8 cellular contexts compared by ENCODE assay signal in genomic region chr16:30985401-30986128, GRCh38. TPM values are rescaled to one million over a fixed set of nuclear protein-coding genes. Genes with fewer than 3 reads are reported as not detected.
DNase-seq lines count a peak whose midpoint lies in the region; ATAC-seq and TF ChIP-seq lines count a peak whose summit lies in the region.

No MANE protein-coding gene starts in this region.

- no peak for TF ChIP-seq CTCF in type B pancreatic cell (conservative IDR thresholded peaks at IDR 0.05)

- peak overlapping the region; percentile 75 for H3K4me3 Mint-ChIP-seq in type B pancreatic cell
- no peak overlapping the region for H3K4me3 Mint-ChIP-seq in activated T-cell treated with anti-CD3 and anti-CD28 coated beads, Interleukin-2, amount 50 U/mL, for 24 hours

- intact Hi-C loops in left colon (cut with DNase I, micrococcal nuclease), result loop anchor here in 1 of 2 donors (5.0 to 10.0 kb wide), 2 partner anchors 159 to 457 kb away; partner anchors contain the start of gene ZNF843

- no peaks in the 10 kb centered on the region for H3K9me3 Mint-ChIP-seq in type B pancreatic cell
- no peaks in the 10 kb centered on the region for H3K9me3 Mint-ChIP-seq in activated T-cell treated with anti-CD3 and anti-CD28 coated beads, Interleukin-2, amount 50 U/mL, for 24 hours

- no peaks in the 10 kb centered on the region for H3K4me1 Mint-ChIP-seq in type B pancreatic cell (ENCODE audit: unreplicated experiment)
- H3K4me1 Mint-ChIP-seq in activated T-cell treated with anti-CD3 and anti-CD28 coated beads, Interleukin-2, amount 50 U/mL, for 24 hours (ENCODE audit: low read depth), result peaks cover 6% of the 10 kb centered on the region

- no peak overlapping the region for H3K27ac Mint-ChIP-seq in type B pancreatic cell
- no peak overlapping the region for H3K27ac Mint-ChIP-seq in activated T-cell treated with anti-CD3 and anti-CD28 coated beads, Interleukin-2, amount 50 U/mL, for 24 hours

- peak; percentile 93 for ATAC-seq in left colon
- no peak for ATAC-seq in GM19463 (IDR thresholded peaks at IDR 0.05; ENCODE audit: unreplicated experiment)
- ATAC-seq in HG03342 (IDR thresholded peaks at IDR 0.05; ENCODE audit: unreplicated experiment), result no peak

- peak; percentile 70 for DNase-seq in DMS153 (lab: John Stamatoyannopoulos, UW)
- peak; percentile 87 for DNase-seq in NCI-H146 treated with DMSO at 0.1 percent for 48 hours (lab: John Stamatoyannopoulos, UW; ENCODE audit: unreplicated experiment)
- peak; percentile 54 for DNase-seq in astrocyte of the hippocampus (ENCODE audit: low read depth, low spot score)
- DNase-seq in left colon, result peak; percentile 78 to 79
- no peak for DNase-seq in type B pancreatic cell (ENCODE audit: extremely low spot score, unreplicated experiment)
- no peak for DNase-seq in activated T-cell treated with anti-CD3 and anti-CD28 coated beads, Interleukin-2, amount 50 U/mL, for 24 hours

- no peaks in the 10 kb centered on the region for H3K36me3 Mint-ChIP-seq in type B pancreatic cell
- peaks cover 61% of the 10 kb centered on the region for H3K36me3 Mint-ChIP-seq in activated T-cell treated with anti-CD3 and anti-CD28 coated beads, Interleukin-2, amount 50 U/mL, for 24 hours (ENCODE audit: low read depth)

- no peaks in the 10 kb centered on the region for H3K27me3 Mint-ChIP-seq in type B pancreatic cell
- no peaks in the 10 kb centered on the region for H3K27me3 Mint-ChIP-seq in activated T-cell treated with anti-CD3 and anti-CD28 coated beads, Interleukin-2, amount 50 U/mL, for 24 hours

RNA-seq across cellular contexts. Expression of gene HSD3B7, which starts 0.6 kb away (rescaled TPM):
- total RNA-seq in left colon (10 to 100 TPM; 16.9 to 27.2 TPM), type B pancreatic cell (ENCODE audit: low replicate concordance) (5.8 and 6.9 TPM in 2 replicates)

RNA-seq across cellular contexts. Expression of gene STX1B, which starts 24.9 kb away (rescaled TPM):
- total RNA-seq in left colon, result under 1 TPM; 0.75 to 0.79 TPM
- 1.0 and 9.9 TPM in 2 replicates for total RNA-seq in type B pancreatic cell (ENCODE audit: low replicate concordance)

RNA-seq across cellular contexts. Expression of gene SETD1A, which starts 28.0 kb away (rescaled TPM):
- total RNA-seq in left colon (10 to 100 TPM; 12.2 to 15.0 TPM), type B pancreatic cell (ENCODE audit: low replicate concordance) (19.3 and 25.0 TPM in 2 replicates)

RNA-seq across cellular contexts. Expression of gene ORAI3, which starts 36.7 kb away (rescaled TPM):
- total RNA-seq in left colon (10 to 100 TPM; 12.9 to 21.0 TPM), type B pancreatic cell (ENCODE audit: low replicate concordance) (18.7 and 19.4 TPM in 2 replicates)

RNA-seq across cellular contexts. Expression of gene STX4, which starts 47.8 kb away (rescaled TPM):
- total RNA-seq in left colon (10 to 100 TPM; 66.9 to 83.3 TPM), type B pancreatic cell (ENCODE audit: low replicate concordance) (35.3 and 38.5 TPM in 2 replicates)

Comparison
In these comparisons a context has a peak if more than half of its experiments do, and no peak if none do; other contexts are left out.
1. DNase-seq: peak in DMS153 (single experiment), NCI-H146 treated with DMSO at 0.1 percent for 48 hours (single experiment), astrocyte of the hippocampus (single experiment) and left colon (2 of 2); none in type B pancreatic cell (single experiment) and activated T-cell treated with anti-CD3 and anti-CD28 coated beads, Interleukin-2, amount 50 U/mL, for 24 hours (single experiment).